In the genomic region with DNA sequence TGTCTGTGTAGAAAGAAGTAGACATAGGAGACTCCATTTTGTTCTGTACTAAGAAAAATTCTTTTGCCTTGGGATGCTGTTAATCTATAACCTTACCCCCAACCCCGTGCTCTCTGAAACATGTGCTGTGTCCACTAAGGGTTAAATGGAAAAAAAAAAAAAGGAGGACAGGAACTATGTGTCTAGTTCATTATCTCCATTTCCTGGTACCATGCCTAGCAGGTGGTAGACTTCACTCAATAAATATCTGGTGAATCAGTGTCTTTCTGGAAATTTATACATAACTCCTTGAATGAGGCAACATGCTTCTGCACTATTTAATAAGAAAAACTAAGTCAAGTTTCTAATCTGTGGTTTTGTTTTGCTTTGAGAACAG, we compare ENCODE assay signal across 6 cellular contexts. TPM values are rescaled to one million over a fixed set of nuclear protein-coding genes. Genes with fewer than 3 reads are reported as not detected.
DNase-seq lines count a peak whose midpoint lies in the region; ATAC-seq, FAIRE-seq and TF ChIP-seq lines count a peak whose summit lies in the region.
"Not testable (repeated sequence)": the region's sequence is repeated elsewhere in the genome, so short reads cannot be mapped to it uniquely, and the experiment has no call there.

No MANE protein-coding gene starts in this region.

- ATAC-seq in naive B cell (ENCODE audit: low read depth in 2 of 2): not testable (repeated sequence)

- TF ChIP-seq POLR2A in suprapubic skin (IDR thresholded peaks at IDR 0.05): not testable (repeated sequence)

- not testable (repeated sequence) for H3K9me3 ChIP-seq in ES-I3 (ENCODE audit: control insufficient read depth, insufficient read depth, low read length); ascending aorta; suprapubic skin

- not testable (repeated sequence) for TF ChIP-seq EP300 in suprapubic skin (IDR thresholded peaks at IDR 0.05)

- H3K4me3 Mint-ChIP-seq in naive B cell: peak overlapping the region; percentile 85 to 97 (median 94)

- not testable (repeated sequence) for H3K4me1 ChIP-seq in ES-I3 (ENCODE audit: insufficient read depth, low read length); ascending aorta; suprapubic skin

- H3K27ac ChIP-seq in ascending aorta (peak overlapping the region; percentile 77 to 82), suprapubic skin (peak overlapping the region; percentile 87)

- H3K9me3 Mint-ChIP-seq in naive B cell: not testable (repeated sequence)

- peaks cover 6 to 26% (median 11%) of the 10 kb centered on the region in 3 donors for H3K4me1 Mint-ChIP-seq in naive B cell

- not testable (repeated sequence) for H3K27me3 Mint-ChIP-seq in naive B cell

- H3K27ac Mint-ChIP-seq in naive B cell: peak overlapping the region; percentile 36 to 97 (median 93)

- not testable (repeated sequence) for H3K36me3 ChIP-seq in ES-I3 (ENCODE audit: insufficient read depth, low read length); ascending aorta; suprapubic skin

- intact Hi-C loops in ascending aorta (cut with DNase I): loop anchor here (1.0 kb wide), 2 partner anchors 9 to 36 kb away; partner anchors contain the start of gene RPS8

- DNase-seq in RCC 7860 (ENCODE audit: low spot score): peak; percentile 23
- not testable (repeated sequence) for DNase-seq in ascending aorta (ENCODE audit: low spot score in 2 of 2); fibroblast of villous mesenchyme (ENCODE audit: low read depth); naive B cell; suprapubic skin (ENCODE audit: low spot score in 2 of 2)

- H3K4me3 ChIP-seq in ascending aorta (peak overlapping the region; percentile 53 to 63), fibroblast of villous mesenchyme (ENCODE audit: low read depth, low read length) (peak overlapping the region; percentile 93), suprapubic skin (peak overlapping the region; percentile 62)

- 40% methylated on average over 1 of the region's 1 CpG for WGBS in suprapubic skin

- not testable (repeated sequence) for H3K36me3 Mint-ChIP-seq in naive B cell

- H3K27me3 ChIP-seq in ascending aorta, suprapubic skin: not testable (repeated sequence)

- peak overlapping the region; percentile 85 for H3K9ac ChIP-seq in ES-I3 (ENCODE audit: low read depth, low read length)

- FAIRE-seq in RCC 7860 (lab: Jason Lieb, UNC): not testable (repeated sequence)

- TF ChIP-seq CTCF in ascending aorta (IDR thresholded peaks at IDR 0.05); fibroblast of villous mesenchyme (IDR thresholded peaks at IDR 0.05; ENCODE audit: insufficient read depth, low read depth, low read length); suprapubic skin (IDR thresholded peaks at IDR 0.05): not testable (repeated sequence)

RNA-seq across cellular contexts. Expression of gene KIF2C, which starts 0.7 kb away (rescaled TPM):
- 0.53 TPM for total RNA-seq in ascending aorta
- total RNA-seq in fibroblast of villous mesenchyme: 18.7 and 26.8 TPM in 2 replicates
- under 1 TPM in 4 of 6 donors, not detected in 2; 0.23 to 0.85 (median 0.33) TPM for polyA plus RNA-seq in naive B cell (ENCODE audit: low read depth in 6 of 6)
- total RNA-seq in suprapubic skin: 1 to 10 TPM; 2.1 to 5.0 (median 3.9) TPM

RNA-seq across cellular contexts. Expression of gene RNU5D-1, which starts 8.0 kb away (rescaled TPM):
- total RNA-seq in ascending aorta (not detected), fibroblast of villous mesenchyme (not detected in 2 replicates), suprapubic skin (not detected)
- polyA plus RNA-seq in naive B cell (ENCODE audit: low read depth in 6 of 6): not detected

RNA-seq across cellular contexts. Expression of gene RPS8, which starts 36.4 kb away (rescaled TPM):
- total RNA-seq in ascending aorta (1,693 TPM), fibroblast of villous mesenchyme (1,148 and 1,233 TPM in 2 replicates), suprapubic skin (1,000 to 10,000 TPM; 1,858 to 3,271 (median 2,807) TPM)
- polyA plus RNA-seq in naive B cell (ENCODE audit: low read depth in 6 of 6): 1,000 to 10,000 TPM in 5 of 6 donors, 100 to 1,000 TPM in 1; 896 to 1,302 (median 1,132) TPM

RNA-seq across cellular contexts. Expression of gene BEST4, which starts 49.0 kb away (rescaled TPM):
- not detected for total RNA-seq in ascending aorta
- total RNA-seq in fibroblast of villous mesenchyme: not detected in 2 replicates
- under 1 TPM in 1 of 6 donors, not detected in 5; 0.12 TPM for polyA plus RNA-seq in naive B cell (ENCODE audit: low read depth in 6 of 6)
- total RNA-seq in suprapubic skin: under 1 TPM in 3 of 4 donors, not detected in 1; 0.30 to 0.72 (median 0.30) TPM
